21 cellular contexts compared by ENCODE assay signal in genomic region chr18:50057009-50057408, GRCh38.
DNase-seq lines count a peak whose midpoint lies in the region; ATAC-seq and TF ChIP-seq lines count a peak whose summit lies in the region.
"Had no signal": no experiment of that assay in that cellular context is flagged by ENCODE, and none has a peak within 500 bp of the region (broad histone marks: within the 10 kb centered on the region; RNA-seq: fewer than 3 reads in every experiment).

No MANE protein-coding gene starts in this region.

- H3K27me3 ChIP-seq in OCI-LY3 (ENCODE audit: low read depth, low read length) = peaks cover 51% of the 10 kb centered on the region
- H3K27me3 ChIP-seq in endodermal cell (ENCODE audit: control insufficient read depth, insufficient read depth, low read length, poor library complexity, severe bottlenecking) = peaks cover 43% of the 10 kb centered on the region
- no peaks in the 10 kb centered on the region for H3K27me3 ChIP-seq in parathyroid adenoma (ENCODE audit: control insufficient read depth, insufficient read depth, low read length)
- H3K27me3 ChIP-seq: BLaER1 had no signal

- no peak overlapping the region for H3K9ac ChIP-seq in OCI-LY3 (ENCODE audit: low read length)
- H3K9ac ChIP-seq in endodermal cell (ENCODE audit: extremely low read depth, low read length, poor library complexity, severe bottlenecking) = no peak overlapping the region
- no peak overlapping the region for H3K9ac ChIP-seq in parathyroid adenoma
- H3K9ac ChIP-seq: BLaER1 had no signal

- no peak overlapping the region for H3K4me2 ChIP-seq in OCI-LY3 (ENCODE audit: low read length)
- H3K4me2 ChIP-seq in parathyroid adenoma (ENCODE audit: low read length) = no peak overlapping the region
- H3K4me2 ChIP-seq: BLaER1 had no signal

- H3K36me3 ChIP-seq in OCI-LY3 (replicated peaks; ENCODE audit: low read depth, low read length) = no peaks in the 10 kb centered on the region
- no peaks in the 10 kb centered on the region for H3K36me3 ChIP-seq in endodermal cell (ENCODE audit: control insufficient read depth, insufficient read depth, low read length)
- no peaks in the 10 kb centered on the region for H3K36me3 ChIP-seq in parathyroid adenoma (ENCODE audit: control insufficient read depth, insufficient read depth, low read length)
- H3K36me3 ChIP-seq: BLaER1 had no signal

- H3K9me3 ChIP-seq in OCI-LY3 (ENCODE audit: insufficient read depth, low read length) (no peaks in the 10 kb centered on the region), endodermal cell (ENCODE audit: control insufficient read depth, low read length) (no peaks in the 10 kb centered on the region), parathyroid adenoma (ENCODE audit: control insufficient read depth, low read length) (no peaks in the 10 kb centered on the region)
- H3K9me3 ChIP-seq: Caco-2 had no signal

- no peaks in the 10 kb centered on the region for H3K79me2 ChIP-seq in OCI-LY3 (ENCODE audit: low read length)
- H3K79me2 ChIP-seq in parathyroid adenoma = no peaks in the 10 kb centered on the region

- DNase-seq in DMS53 (lab: John Stamatoyannopoulos, UW) (peak; percentile 67), DMS53 treated with DMSO at 0.1 percent for 48 hours (lab: John Stamatoyannopoulos, UW; ENCODE audit: unreplicated experiment) (no peak), endodermal cell (no peak), head of caudate nucleus (no peak), GM20000 (ENCODE audit: low spot score) (no peak)
- DNase-seq: ACHN; CD4-positive, alpha-beta T cell; H7; IMR-90; MV-4-11; NCI-H1105 treated with DMSO at 0.1 percent for 48 hours; NCI-H2029 treated with DMSO at 0.1 percent for 48 hours; NCI-H526 had no signal

- peaks cover 2% of the 10 kb centered on the region for H3K4me1 Mint-ChIP-seq in endodermal cell

- H3K4me3 Mint-ChIP-seq in endodermal cell = no peak overlapping the region
- H3K4me3 Mint-ChIP-seq: CD4-positive, alpha-beta T cell had no signal

- no peaks in the 10 kb centered on the region for H4K20me1 ChIP-seq in OCI-LY3 (ENCODE audit: insufficient read depth, low read length)
- H4K20me1 ChIP-seq: BLaER1 had no signal

- H3K4me3 ChIP-seq in OCI-LY3 (ENCODE audit: low read length) (no peak overlapping the region), endodermal cell (ENCODE audit: low read length) (no peak overlapping the region), parathyroid adenoma (ENCODE audit: low read depth, low read length) (no peak overlapping the region)
- H3K4me3 ChIP-seq: BLaER1 had no signal

- peaks cover 30% of the 10 kb centered on the region for H3K27me3 Mint-ChIP-seq in endodermal cell (ENCODE audit: insufficient read depth)

- no peak overlapping the region for H3K27ac Mint-ChIP-seq in endodermal cell
- H3K27ac Mint-ChIP-seq: CD4-positive, alpha-beta T cell had no signal

- no peak overlapping the region for H3K27ac ChIP-seq in OCI-LY3 (ENCODE audit: low read length)
- H3K27ac ChIP-seq in endodermal cell (ENCODE audit: low read depth, low read length) = no peak overlapping the region
- H3K27ac ChIP-seq in parathyroid adenoma = no peak overlapping the region
- H3K27ac ChIP-seq: 22Rv1, BLaER1 had no signal

- H2AFZ ChIP-seq in OCI-LY3 (ENCODE audit: low read depth, low read length) (no peak overlapping the region), parathyroid adenoma (no peak overlapping the region)

- H3K36me3 Mint-ChIP-seq in endodermal cell (ENCODE audit: low read depth) = no peaks in the 10 kb centered on the region

- intact Hi-C loops in head of caudate nucleus (cut with DNase I) = no loop called here

- peak; percentile 45 for TF ChIP-seq CTCF in OCI-LY3 (IDR thresholded peaks at IDR 0.05; ENCODE audit: low read depth, low read length)
- TF ChIP-seq CTCF in endodermal cell (conservative IDR thresholded peaks at IDR 0.05) = peak; percentile 64
- peak; percentile 8 for TF ChIP-seq CTCF in parathyroid adenoma (IDR thresholded peaks at IDR 0.05)
- no peak for TF ChIP-seq CTCF in GM20000 (IDR thresholded peaks at IDR 0.05; ENCODE audit: extremely low read depth, missing control alignments)

- ATAC-seq in GM18907 (IDR thresholded peaks at IDR 0.05; ENCODE audit: unreplicated experiment) = no peak
- ATAC-seq: Panc1, SK-N-SH treated with all-trans-retinoic acid at 6 μM for 48 hours had no signal

- H3K4me1 ChIP-seq in OCI-LY3 (ENCODE audit: low read length) = no peaks in the 10 kb centered on the region
- no peaks in the 10 kb centered on the region for H3K4me1 ChIP-seq in endodermal cell (ENCODE audit: control insufficient read depth, insufficient read depth, low read length)
- peaks cover 2% of the 10 kb centered on the region for H3K4me1 ChIP-seq in parathyroid adenoma
- H3K4me1 ChIP-seq: Caco-2 had no signal

- H3K9me3 Mint-ChIP-seq in endodermal cell = no peaks in the 10 kb centered on the region
- H3K9me3 Mint-ChIP-seq: CD4-positive, alpha-beta T cell had no signal
